23 cellular contexts compared by ENCODE assay signal in genomic region chr1:160858127-160858909, GRCh38. TPM values are rescaled to one million over a fixed set of nuclear protein-coding genes. Genes with fewer than 3 reads are reported as not detected.
DNase-seq lines count a peak whose midpoint lies in the region; ATAC-seq and TF ChIP-seq lines count a peak whose summit lies in the region.
"Had no signal": no experiment of that assay in that cellular context is flagged by ENCODE, and none has a peak within 500 bp of the region (broad histone marks: within the 10 kb centered on the region; RNA-seq: fewer than 3 reads in every experiment).

No MANE protein-coding gene starts in this region.

- H3K27ac Mint-ChIP-seq in central memory CD8-positive, alpha-beta T cell (ENCODE audit: low read depth), result no peak overlapping the region
- no peak overlapping the region for H3K27ac Mint-ChIP-seq in natural killer cell
- H3K27ac Mint-ChIP-seq: activated naive CD4-positive, alpha-beta T cell treated with anti-CD3 and anti-CD28 coated beads, Interleukin-2, amount 50 U/mL, for 72 hours; neural progenitor cell had no signal

- TF ChIP-seq CTCF in natural killer cell (IDR thresholded peaks at IDR 0.05) (no peak), prostate gland (IDR thresholded peaks at IDR 0.05) (no peak)

- H3K27ac ChIP-seq in prostate gland, result no peak overlapping the region
- H3K27ac ChIP-seq: coronary artery, neural progenitor cell, suprapubic skin had no signal

- peak overlapping the region; percentile 73 for H3K4me3 Mint-ChIP-seq in central memory CD8-positive, alpha-beta T cell
- H3K4me3 Mint-ChIP-seq in natural killer cell, result peak overlapping the region; percentile 85
- H3K4me3 Mint-ChIP-seq: neural progenitor cell had no signal

- no peaks in the 10 kb centered on the region for H3K9me3 Mint-ChIP-seq in central memory CD8-positive, alpha-beta T cell
- H3K9me3 Mint-ChIP-seq in natural killer cell, result no peaks in the 10 kb centered on the region
- H3K9me3 Mint-ChIP-seq: activated naive CD4-positive, alpha-beta T cell treated with anti-CD3 and anti-CD28 coated beads, Interleukin-2, amount 50 U/mL, for 72 hours; neural progenitor cell had no signal

- intact Hi-C loops in natural killer cell (cut with micrococcal nuclease) (no loop called here), prostate gland (cut with DNase I) (no loop called here)

- no peak overlapping the region for H3K4me3 ChIP-seq in prostate gland
- H3K4me3 ChIP-seq: BLaER1 treated with 17β-estradiol and CSF1 and Interleukin-3, amounts not matched to agents 10 nM and 100 nM; coronary artery; neural progenitor cell; suprapubic skin had no signal

- H3K4me1 ChIP-seq in prostate gland (replicated peaks), result no peaks in the 10 kb centered on the region
- H3K4me1 ChIP-seq: neural progenitor cell had no signal

- DNase-seq in activated CD8-positive, alpha-beta memory T cell treated with anti-CD3 and anti-CD28 coated beads for 24 hours, result peak; percentile 33
- no peak for DNase-seq in activated CD8-positive, alpha-beta memory T cell treated with anti-CD3 and anti-CD28 coated beads, Interleukin-2, amount 50 U/mL, for 4 hours
- DNase-seq in NCI-H2029 (lab: John Stamatoyannopoulos, UW) (peak; percentile 76), natural killer cell (no peak), prostate gland (ENCODE audit: low spot score) (no peak), HuH-7.5 (ENCODE audit: low spot score) (no peak)
- DNase-seq in central memory CD8-positive, alpha-beta T cell (ENCODE audit: low spot score in 2 of 2), result no peak
- DNase-seq in stimulated activated CD4-positive, alpha-beta T cell treated with anti-CD3 and anti-CD28 coated beads, Interleukin-15, amount 100 ng/mL, for 24 hours, result no peak
- DNase-seq: DMS153, foreskin fibroblast, midbrain, NCI-H146 had no signal

- no peaks in the 10 kb centered on the region for H3K27me3 ChIP-seq in prostate gland (replicated peaks; ENCODE audit: insufficient read depth)
- H3K27me3 ChIP-seq: BLaER1 treated with 17β-estradiol and CSF1 and Interleukin-3, amounts not matched to agents 10 nM and 100 nM; neural progenitor cell; suprapubic skin had no signal

- no peak for ATAC-seq in central memory CD8-positive, alpha-beta T cell (replicated peaks; ENCODE audit: extremely low read depth, poor library complexity, severe bottlenecking)
- ATAC-seq in natural killer cell, result no peak
- ATAC-seq: activated naive CD4-positive, alpha-beta T cell treated with anti-CD3 and anti-CD28 coated beads, Interleukin-2, amount 50 U/mL, for 72 hours had no signal

- H3K9me3 ChIP-seq in prostate gland, result no peaks in the 10 kb centered on the region
- H3K9me3 ChIP-seq: suprapubic skin had no signal

- peaks cover 55% of the 10 kb centered on the region for H3K4me1 Mint-ChIP-seq in central memory CD8-positive, alpha-beta T cell
- peaks cover 51 to 53% of the 10 kb centered on the region in 2 donors for H3K4me1 Mint-ChIP-seq in natural killer cell
- H3K4me1 Mint-ChIP-seq: neural progenitor cell had no signal

- 56% methylated on average over 7 of the region's 7 CpGs for WGBS in prostate gland

- H3K36me3 Mint-ChIP-seq in central memory CD8-positive, alpha-beta T cell (ENCODE audit: insufficient read depth), result peaks cover 11% of the 10 kb centered on the region
- peaks cover 12% of the 10 kb centered on the region for H3K36me3 Mint-ChIP-seq in natural killer cell
- H3K36me3 Mint-ChIP-seq: activated naive CD4-positive, alpha-beta T cell treated with anti-CD3 and anti-CD28 coated beads, Interleukin-2, amount 50 U/mL, for 72 hours; neural progenitor cell had no signal

- no peaks in the 10 kb centered on the region for H3K27me3 Mint-ChIP-seq in central memory CD8-positive, alpha-beta T cell
- H3K27me3 Mint-ChIP-seq in natural killer cell (ENCODE audit: low read depth in 2 of 2), result no peaks in the 10 kb centered on the region

- no peak for TF ChIP-seq POLR2A in prostate gland (IDR thresholded peaks at IDR 0.05)

- H3K36me3 ChIP-seq in prostate gland, result no peaks in the 10 kb centered on the region
- H3K36me3 ChIP-seq: BLaER1 treated with 17β-estradiol and CSF1 and Interleukin-3, amounts not matched to agents 10 nM and 100 nM; neural progenitor cell; suprapubic skin had no signal

RNA-seq across cellular contexts. Expression of gene CD244, which starts 4.4 kb away (rescaled TPM):
- total RNA-seq in natural killer cell, result 100 to 1,000 TPM; 131 to 193 (median 150) TPM
- 1 to 10 TPM in 1 of 2 donors, under 1 TPM in 1; 0.55 to 1.1 TPM for total RNA-seq in prostate gland
- total RNA-seq: A673, H4, kidney epithelial cell, M059J, NCI-H460, pulmonary artery endothelial cell had no signal

RNA-seq across cellular contexts. Expression of gene ITLN1, which starts 26.7 kb away (rescaled TPM):
- total RNA-seq in natural killer cell (not detected), prostate gland (1 to 10 TPM in 1 of 2 donors, under 1 TPM in 1; 0.96 to 7.0 TPM)
- total RNA-seq: A673; activated naive CD4-positive, alpha-beta T cell treated with anti-CD3 and anti-CD28 coated beads, Interleukin-2, amount 50 U/mL, for 72 hours; H4; kidney epithelial cell; M059J; NCI-H460; pulmonary artery endothelial cell; suprapubic skin had no signal

Comparison
In these comparisons a context has a peak if more than half of its experiments do, and no peak if none do; other contexts are left out.
1. DNase-seq: peak in activated CD8-positive, alpha-beta memory T cell treated with anti-CD3 and anti-CD28 coated beads for 24 hours (single experiment) and NCI-H2029 (single experiment); none in activated CD8-positive, alpha-beta memory T cell treated with anti-CD3 and anti-CD28 coated beads, Interleukin-2, amount 50 U/mL, for 4 hours (single experiment), central memory CD8-positive, alpha-beta T cell (0 of 2), natural killer cell (single experiment), prostate gland (single experiment), HuH-7.5 (single experiment) and stimulated activated CD4-positive, alpha-beta T cell treated with anti-CD3 and anti-CD28 coated beads, Interleukin-15, amount 100 ng/mL, for 24 hours (single experiment).
2. RNA of gene CD244, which starts 4.4 kb away (total RNA-seq): 131 to 193 TPM in natural killer cell; 0.55 to 1.1 TPM in prostate gland; every median in the first group is over 10 times any median in the second.